Comparison of ENCODE assay signal across 1 cellular context in genomic region chr16:69310479-69311114, GRCh38.
TF ChIP-seq lines count a peak whose summit lies in the region.

No MANE protein-coding gene starts in this region.

TF ChIP-seq in HEK293, 187 proteins besides CTCF, POLR2A, EP300 and RAD21 (continued from another document and continues in another):
- no peak for TF ChIP-seq PRDM2 (tag by site-specific recombination; IDR thresholded peaks at IDR 0.05; ENCODE audit: borderline replicate concordance)
- no peak for TF ChIP-seq TCF7L2 (IDR thresholded peaks at IDR 0.05; ENCODE audit: borderline replicate concordance, low read depth, low read length)
- TF ChIP-seq ZSCAN4 (tag by site-specific recombination; IDR thresholded peaks at IDR 0.05): no peak
- no peak for TF ChIP-seq ZFP69B (tag by site-specific recombination; IDR thresholded peaks at IDR 0.05)
- 0 out of 2 replicates have a peak, but pooled peaks have one; percentile 22 for TF ChIP-seq ZEB2 (tag by site-specific recombination; IDR thresholded peaks at IDR 0.05)
- TF ChIP-seq KLF1 (tag by site-specific recombination; IDR thresholded peaks at IDR 0.05): no peak
- TF ChIP-seq ZNF530 (tag by site-specific recombination; IDR thresholded peaks at IDR 0.05; ENCODE audit: low read depth): no peak
- TF ChIP-seq ZNF837 (tag by site-specific recombination; IDR thresholded peaks at IDR 0.05): no peak
- TF ChIP-seq GLIS1 (tag by site-specific recombination; IDR thresholded peaks at IDR 0.05): no peak
- 0 out of 2 replicates have a peak, but pooled peaks have one; percentile 12 for TF ChIP-seq ZNF792 (tag by site-specific recombination; IDR thresholded peaks at IDR 0.05)
- no peak for TF ChIP-seq ZNF138 (tag by site-specific recombination; IDR thresholded peaks at IDR 0.05; ENCODE audit: borderline replicate concordance)
- TF ChIP-seq ZNF830 (tag by site-specific recombination; IDR thresholded peaks at IDR 0.05; ENCODE audit: low read depth): no peak
- TF ChIP-seq ZNF10 (tag by site-specific recombination; IDR thresholded peaks at IDR 0.05): no peak
- peak; percentile 57; the same call in 1 of the 2 replicates for TF ChIP-seq YY2 (tag by site-specific recombination; IDR thresholded peaks at IDR 0.05)
- no peak for TF ChIP-seq REPIN1 (tag by site-specific recombination; IDR thresholded peaks at IDR 0.05; ENCODE audit: low read depth)
- no peak for TF ChIP-seq ZNF660 (tag by site-specific recombination; IDR thresholded peaks at IDR 0.05)
- TF ChIP-seq ZBTB17 (tag by site-specific recombination; IDR thresholded peaks at IDR 0.05): peak; percentile 67
- TF ChIP-seq, protein P1, sequence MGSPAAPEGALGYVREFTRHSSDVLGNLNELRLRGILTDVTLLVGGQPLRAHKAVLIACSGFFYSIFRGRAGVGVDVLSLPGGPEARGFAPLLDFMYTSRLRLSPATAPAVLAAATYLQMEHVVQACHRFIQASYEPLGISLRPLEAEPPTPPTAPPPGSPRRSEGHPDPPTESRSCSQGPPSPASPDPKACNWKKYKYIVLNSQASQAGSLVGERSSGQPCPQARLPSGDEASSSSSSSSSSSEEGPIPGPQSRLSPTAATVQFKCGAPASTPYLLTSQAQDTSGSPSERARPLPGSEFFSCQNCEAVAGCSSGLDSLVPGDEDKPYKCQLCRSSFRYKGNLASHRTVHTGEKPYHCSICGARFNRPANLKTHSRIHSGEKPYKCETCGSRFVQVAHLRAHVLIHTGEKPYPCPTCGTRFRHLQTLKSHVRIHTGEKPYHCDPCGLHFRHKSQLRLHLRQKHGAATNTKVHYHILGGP (tag by site-specific recombination; IDR thresholded peaks at IDR 0.05): no peak
- 0 out of 2 replicates have a peak, but pooled peaks have one; percentile 45 for TF ChIP-seq KLF8 (tag by site-specific recombination; IDR thresholded peaks at IDR 0.05)
- no peak for TF ChIP-seq ZNF621 (tag by site-specific recombination; IDR thresholded peaks at IDR 0.05)
- no peak for TF ChIP-seq ZSCAN30 (tag by site-specific recombination; IDR thresholded peaks at IDR 0.05)
- no peak for TF ChIP-seq ZNF549 (tag by site-specific recombination; IDR thresholded peaks at IDR 0.05)
- no peak for TF ChIP-seq ZNF701 (tag by site-specific recombination; IDR thresholded peaks at IDR 0.05)
- TF ChIP-seq ZNF473 (tag by site-specific recombination; IDR thresholded peaks at IDR 0.05): no peak
- no peak for TF ChIP-seq ZNF184 (tag by site-specific recombination; IDR thresholded peaks at IDR 0.05)
- no peak for TF ChIP-seq ZNF558 (tag by site-specific recombination; IDR thresholded peaks at IDR 0.05)
- no peak for TF ChIP-seq ZNF521 (tag by site-specific recombination; IDR thresholded peaks at IDR 0.05)
- no peak for TF ChIP-seq HOXD13 (CRISPR knock-in tag; IDR thresholded peaks at IDR 0.05; ENCODE audit: borderline replicate concordance)
- no peak for TF ChIP-seq ZNF610 (tag by site-specific recombination; IDR thresholded peaks at IDR 0.05; ENCODE audit: borderline replicate concordance)
- no peak for TF ChIP-seq ZSCAN5A (tag by site-specific recombination; IDR thresholded peaks at IDR 0.05)
- TF ChIP-seq TSHZ1 (tag by site-specific recombination; IDR thresholded peaks at IDR 0.05; ENCODE audit: borderline replicate concordance): peak; percentile 80; the same call in 1 of the 2 replicates
- TF ChIP-seq ZSCAN23 (tag by site-specific recombination; IDR thresholded peaks at IDR 0.05): no peak
- TF ChIP-seq ZNF626 (tag by site-specific recombination; IDR thresholded peaks at IDR 0.05): no peak
- TF ChIP-seq, protein P2, sequence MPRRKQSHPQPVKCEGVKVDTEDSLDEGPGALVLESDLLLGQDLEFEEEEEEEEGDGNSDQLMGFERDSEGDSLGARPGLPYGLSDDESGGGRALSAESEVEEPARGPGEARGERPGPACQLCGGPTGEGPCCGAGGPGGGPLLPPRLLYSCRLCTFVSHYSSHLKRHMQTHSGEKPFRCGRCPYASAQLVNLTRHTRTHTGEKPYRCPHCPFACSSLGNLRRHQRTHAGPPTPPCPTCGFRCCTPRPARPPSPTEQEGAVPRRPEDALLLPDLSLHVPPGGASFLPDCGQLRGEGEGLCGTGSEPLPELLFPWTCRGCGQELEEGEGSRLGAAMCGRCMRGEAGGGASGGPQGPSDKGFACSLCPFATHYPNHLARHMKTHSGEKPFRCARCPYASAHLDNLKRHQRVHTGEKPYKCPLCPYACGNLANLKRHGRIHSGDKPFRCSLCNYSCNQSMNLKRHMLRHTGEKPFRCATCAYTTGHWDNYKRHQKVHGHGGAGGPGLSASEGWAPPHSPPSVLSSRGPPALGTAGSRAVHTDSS (tag by site-specific recombination; IDR thresholded peaks at IDR 0.05): no peak
- no peak for TF ChIP-seq ZNF548 (tag by site-specific recombination; IDR thresholded peaks at IDR 0.05)
- TF ChIP-seq, protein P3, sequence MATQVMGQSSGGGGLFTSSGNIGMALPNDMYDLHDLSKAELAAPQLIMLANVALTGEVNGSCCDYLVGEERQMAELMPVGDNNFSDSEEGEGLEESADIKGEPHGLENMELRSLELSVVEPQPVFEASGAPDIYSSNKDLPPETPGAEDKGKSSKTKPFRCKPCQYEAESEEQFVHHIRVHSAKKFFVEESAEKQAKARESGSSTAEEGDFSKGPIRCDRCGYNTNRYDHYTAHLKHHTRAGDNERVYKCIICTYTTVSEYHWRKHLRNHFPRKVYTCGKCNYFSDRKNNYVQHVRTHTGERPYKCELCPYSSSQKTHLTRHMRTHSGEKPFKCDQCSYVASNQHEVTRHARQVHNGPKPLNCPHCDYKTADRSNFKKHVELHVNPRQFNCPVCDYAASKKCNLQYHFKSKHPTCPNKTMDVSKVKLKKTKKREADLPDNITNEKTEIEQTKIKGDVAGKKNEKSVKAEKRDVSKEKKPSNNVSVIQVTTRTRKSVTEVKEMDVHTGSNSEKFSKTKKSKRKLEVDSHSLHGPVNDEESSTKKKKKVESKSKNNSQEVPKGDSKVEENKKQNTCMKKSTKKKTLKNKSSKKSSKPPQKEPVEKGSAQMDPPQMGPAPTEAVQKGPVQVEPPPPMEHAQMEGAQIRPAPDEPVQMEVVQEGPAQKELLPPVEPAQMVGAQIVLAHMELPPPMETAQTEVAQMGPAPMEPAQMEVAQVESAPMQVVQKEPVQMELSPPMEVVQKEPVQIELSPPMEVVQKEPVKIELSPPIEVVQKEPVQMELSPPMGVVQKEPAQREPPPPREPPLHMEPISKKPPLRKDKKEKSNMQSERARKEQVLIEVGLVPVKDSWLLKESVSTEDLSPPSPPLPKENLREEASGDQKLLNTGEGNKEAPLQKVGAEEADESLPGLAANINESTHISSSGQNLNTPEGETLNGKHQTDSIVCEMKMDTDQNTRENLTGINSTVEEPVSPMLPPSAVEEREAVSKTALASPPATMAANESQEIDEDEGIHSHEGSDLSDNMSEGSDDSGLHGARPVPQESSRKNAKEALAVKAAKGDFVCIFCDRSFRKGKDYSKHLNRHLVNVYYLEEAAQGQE (tag by site-specific recombination; IDR thresholded peaks at IDR 0.05): no peak
- TF ChIP-seq SALL2 (tag by site-specific recombination; IDR thresholded peaks at IDR 0.05; ENCODE audit: borderline replicate concordance): no peak
- TF ChIP-seq SETDB1 (IDR thresholded peaks at IDR 0.05; ENCODE audit: insufficient read length, low read length): no peak
- TF ChIP-seq EGR2 (tag by site-specific recombination; IDR thresholded peaks at IDR 0.05; ENCODE audit: low read depth): no peak
- TF ChIP-seq, protein P4, sequence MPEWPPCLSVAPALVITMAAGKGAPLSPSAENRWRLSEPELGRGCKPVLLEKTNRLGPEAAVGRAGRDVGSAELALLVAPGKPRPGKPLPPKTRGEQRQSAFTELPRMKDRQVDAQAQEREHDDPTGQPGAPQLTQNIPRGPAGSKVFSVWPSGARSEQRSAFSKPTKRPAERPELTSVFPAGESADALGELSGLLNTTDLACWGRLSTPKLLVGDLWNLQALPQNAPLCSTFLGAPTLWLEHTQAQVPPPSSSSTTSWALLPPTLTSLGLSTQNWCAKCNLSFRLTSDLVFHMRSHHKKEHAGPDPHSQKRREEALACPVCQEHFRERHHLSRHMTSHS (tag by site-specific recombination; IDR thresholded peaks at IDR 0.05): no peak
- TF ChIP-seq KLF16 (tag by site-specific recombination; IDR thresholded peaks at IDR 0.05): no peak
- peak; percentile 70 for TF ChIP-seq SP3 (tag by site-specific recombination; IDR thresholded peaks at IDR 0.05)
